In the genomic region with DNA sequence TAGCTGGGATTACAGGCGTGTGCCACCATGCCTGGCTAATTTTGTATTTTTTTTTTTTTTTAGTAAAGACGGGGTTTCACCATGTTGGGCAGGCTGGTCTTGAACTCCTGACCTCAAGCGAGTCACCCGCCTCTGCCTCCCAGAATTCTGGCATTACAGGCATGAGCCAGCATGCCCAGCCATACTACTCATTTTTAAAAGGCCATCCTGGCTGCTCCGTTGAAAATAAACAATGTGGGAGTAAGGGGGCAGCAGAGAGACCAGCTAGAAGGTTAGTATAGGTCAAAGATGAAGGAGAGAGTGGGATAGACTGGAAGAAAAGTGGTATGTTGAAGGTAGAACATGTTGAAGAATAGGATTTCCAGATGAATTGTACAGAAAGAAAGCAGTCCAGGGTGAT, we compare ENCODE assay signal across 10 cellular contexts.
DNase-seq lines count a peak whose midpoint lies in the region; ATAC-seq, FAIRE-seq and TF ChIP-seq lines count a peak whose summit lies in the region.
"Had no signal": no experiment of that assay in that cellular context is flagged by ENCODE, and none has a peak within 500 bp of the region (broad histone marks: within the 10 kb centered on the region; RNA-seq: fewer than 3 reads in every experiment).

No MANE protein-coding gene starts in this region.

- H3K4me3 ChIP-seq in fibroblast of pulmonary artery (replicated peaks; ENCODE audit: low read depth, low read length), result no peak overlapping the region

- H3K27ac ChIP-seq in RWPE1, result no peak overlapping the region

- ATAC-seq in GM18868 (IDR thresholded peaks at IDR 0.05; ENCODE audit: unreplicated experiment) (no peak), HG03520 (IDR thresholded peaks at IDR 0.05; ENCODE audit: unreplicated experiment) (no peak)

- CTCF ChIA-PET in RWPE1 (lab: Yijun Ruan, JAX), result interaction anchor here (0.7 kb wide), 1 partner anchor 636 kb away, joined by 4 read pairs; no protein-coding TSS in a partner anchor

- TF ChIP-seq CTCF in RWPE1 (conservative IDR thresholded peaks at IDR 0.05; ENCODE audit: low read depth) (no peak), fibroblast of pulmonary artery (IDR thresholded peaks at IDR 0.05; ENCODE audit: low read length, missing control alignments) (peak; percentile 28)

- POLR2A ChIA-PET in RWPE1 (lab: Yijun Ruan, JAX; ENCODE audit: low non-redundant PET), result no interaction called here

- in situ Hi-C loops in ACHN (cut with HindIII; ENCODE audit: low pct_ligation_motif_present, low pct_unique_long_range_greater_than_20kb, low sequenced_read_pairs), result no loop called here

- FAIRE-seq in H54 (lab: Jason Lieb, UNC), result no peak

- DNase-seq in ACHN (peak; percentile 51), H54 (ENCODE audit: insufficient read length, low spot score) (peak; percentile 11), RWPE1 (ENCODE audit: low spot score) (peak; percentile 13), fibroblast of pulmonary artery (ENCODE audit: low read depth) (peak; percentile 40), COLO668 (lab: John Stamatoyannopoulos, UW; ENCODE audit: unreplicated experiment) (no peak)
- DNase-seq in activated CD8-positive, alpha-beta memory T cell treated with anti-CD3 and anti-CD28 coated beads, Interleukin-2, amount 50 U/mL, for 4 hours, result no peak
- DNase-seq: naive B cell, NCI-H2029 treated with DMSO at 0.1 percent for 48 hours had no signal

- TF ChIP-seq POLR2A in H54 (IDR thresholded peaks at IDR 0.05; ENCODE audit: low read depth, low read length), result no peak

Comparison
In these comparisons a context has a peak if more than half of its experiments do, and no peak if none do; other contexts are left out.
1. DNase-seq: peak in ACHN (single experiment), H54 (single experiment), RWPE1 (single experiment) and fibroblast of pulmonary artery (single experiment); none in COLO668 (single experiment) and activated CD8-positive, alpha-beta memory T cell treated with anti-CD3 and anti-CD28 coated beads, Interleukin-2, amount 50 U/mL, for 4 hours (single experiment).